14 cellular contexts compared by ENCODE assay signal in genomic region chr4:85940131-85940530, GRCh38.
DNase-seq lines count a peak whose midpoint lies in the region; ATAC-seq, FAIRE-seq and TF ChIP-seq lines count a peak whose summit lies in the region.
"Had no signal": no experiment of that assay in that cellular context is flagged by ENCODE, and none has a peak within 500 bp of the region (broad histone marks: within the 10 kb centered on the region; RNA-seq: fewer than 3 reads in every experiment).

No MANE protein-coding gene starts in this region.

- H3K27me3 ChIP-seq in right lobe of liver: no peaks in the 10 kb centered on the region

- no peaks in the 10 kb centered on the region for H3K27me3 Mint-ChIP-seq in stimulated activated memory B cell treated with anti-CD40 and anti-IgM and Interleukin-4, amounts not matched to agents 10 μg/mL and 1 μg/mL and 100 μg/mL, for 72 hours

- peaks cover 37% of the 10 kb centered on the region for H3K36me3 Mint-ChIP-seq in stimulated activated memory B cell treated with anti-CD40 and anti-IgM and Interleukin-4, amounts not matched to agents 10 μg/mL and 1 μg/mL and 100 μg/mL, for 72 hours
- H3K36me3 Mint-ChIP-seq: CD8-positive, alpha-beta T cell had no signal

- H3K9me3 Mint-ChIP-seq in stimulated activated memory B cell treated with anti-CD40 and anti-IgM and Interleukin-4, amounts not matched to agents 10 μg/mL and 1 μg/mL and 100 μg/mL, for 72 hours: no peaks in the 10 kb centered on the region
- H3K9me3 Mint-ChIP-seq: CD8-positive, alpha-beta T cell; H9 had no signal

- intact Hi-C loops in right lobe of liver (cut with DNase I): no loop called here

- DNase-seq in GM19239 (ENCODE audit: insufficient read length, low spot score) (no peak), SK-N-DZ (ENCODE audit: low spot score) (peak; percentile 6), right lobe of liver (no peak), germinal center (ENCODE audit: low spot score) (no peak), nucleus accumbens (lab: John Stamatoyannopoulos, UW) (no peak)
- DNase-seq: CD8-positive, alpha-beta T cell; DND-41; GF-D8; H9; NCI-H1092; NCI-H2227 treated with DMSO at 0.1 percent for 48 hours; NCI-H526 had no signal

- no peak for TF ChIP-seq POLR2A in right lobe of liver (IDR thresholded peaks at IDR 0.05)

- H3K4me3 Mint-ChIP-seq in stimulated activated memory B cell treated with anti-CD40 and anti-IgM and Interleukin-4, amounts not matched to agents 10 μg/mL and 1 μg/mL and 100 μg/mL, for 72 hours: no peak overlapping the region
- H3K4me3 Mint-ChIP-seq: CD8-positive, alpha-beta T cell; H9 had no signal

- TF ChIP-seq CTCF in right lobe of liver (IDR thresholded peaks at IDR 0.05): no peak

- peak; percentile 18 for FAIRE-seq in GM19239 (lab: Jason Lieb, UNC)

- H3K27ac Mint-ChIP-seq in stimulated activated memory B cell treated with anti-CD40 and anti-IgM and Interleukin-4, amounts not matched to agents 10 μg/mL and 1 μg/mL and 100 μg/mL, for 72 hours: peak overlapping the region; percentile 22
- H3K27ac Mint-ChIP-seq: CD8-positive, alpha-beta T cell; H9 had no signal

- H3K4me1 ChIP-seq in right lobe of liver: peaks cover 0 to 35% (median 8%) of the 10 kb centered on the region in 4 donors

- no peaks in the 10 kb centered on the region for H3K36me3 ChIP-seq in right lobe of liver

- H3K27ac ChIP-seq in right lobe of liver: peak overlapping the region; percentile 30 to 69 (median 67)

- H3K9me3 ChIP-seq in right lobe of liver: no peaks in the 10 kb centered on the region

- ATAC-seq in right lobe of liver: peak; percentile 52 to 67 (median 54)
- no peak for ATAC-seq in stimulated activated memory B cell treated with anti-CD40 and anti-IgM and Interleukin-4, amounts not matched to agents 10 μg/mL and 1 μg/mL and 100 μg/mL, for 72 hours
- ATAC-seq in GM21367 (IDR thresholded peaks at IDR 0.05; ENCODE audit: unreplicated experiment): no peak
- ATAC-seq: CD8-positive, alpha-beta T cell had no signal

- peaks cover 5% of the 10 kb centered on the region for H3K4me1 Mint-ChIP-seq in stimulated activated memory B cell treated with anti-CD40 and anti-IgM and Interleukin-4, amounts not matched to agents 10 μg/mL and 1 μg/mL and 100 μg/mL, for 72 hours
- H3K4me1 Mint-ChIP-seq: H9 had no signal

- peak overlapping the region in 2 of 3 donors; percentile 33 to 36 for H3K4me3 ChIP-seq in right lobe of liver

Comparison
In these comparisons a context has a peak if more than half of its experiments do, and no peak if none do; other contexts are left out.
1. ATAC-seq: peak in right lobe of liver (4 of 4); none in stimulated activated memory B cell treated with anti-CD40 and anti-IgM and Interleukin-4, amounts not matched to agents 10 μg/mL and 1 μg/mL and 100 μg/mL, for 72 hours (single experiment) and GM21367 (single experiment).